Comparison of ENCODE assay signal across 1 cellular context in the genomic region with DNA sequence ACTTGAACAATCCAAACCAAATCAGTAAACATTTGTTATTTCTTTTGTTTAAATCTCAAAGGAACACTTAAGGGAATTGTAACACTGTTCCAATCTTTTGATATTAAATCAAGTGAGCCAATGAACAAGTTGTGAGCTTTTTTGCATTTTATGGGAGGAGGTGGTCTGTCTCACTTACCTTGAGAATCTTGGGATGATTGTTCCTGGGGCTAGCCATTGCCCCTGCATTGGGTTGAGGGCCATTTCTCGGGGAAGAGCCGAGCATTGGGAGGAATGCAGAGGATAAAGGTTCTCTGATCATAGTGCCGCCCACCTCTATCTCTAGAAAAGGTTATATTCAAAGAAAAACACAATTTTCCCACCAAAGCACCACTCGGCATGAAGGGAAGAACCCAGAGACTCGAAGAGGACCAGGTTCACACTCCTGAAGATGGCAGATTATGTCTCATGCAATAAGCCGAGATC.
TF ChIP-seq lines count a peak whose summit lies in the region.

No MANE protein-coding gene starts in this region.

TF ChIP-seq in GM23338, 12 proteins besides CTCF, POLR2A, EP300 and RAD21:
- no peak for TF ChIP-seq ZNF331 (CRISPR knock-in tag; IDR thresholded peaks at IDR 0.05; ENCODE audit: low read depth)
- TF ChIP-seq, protein P1, sequence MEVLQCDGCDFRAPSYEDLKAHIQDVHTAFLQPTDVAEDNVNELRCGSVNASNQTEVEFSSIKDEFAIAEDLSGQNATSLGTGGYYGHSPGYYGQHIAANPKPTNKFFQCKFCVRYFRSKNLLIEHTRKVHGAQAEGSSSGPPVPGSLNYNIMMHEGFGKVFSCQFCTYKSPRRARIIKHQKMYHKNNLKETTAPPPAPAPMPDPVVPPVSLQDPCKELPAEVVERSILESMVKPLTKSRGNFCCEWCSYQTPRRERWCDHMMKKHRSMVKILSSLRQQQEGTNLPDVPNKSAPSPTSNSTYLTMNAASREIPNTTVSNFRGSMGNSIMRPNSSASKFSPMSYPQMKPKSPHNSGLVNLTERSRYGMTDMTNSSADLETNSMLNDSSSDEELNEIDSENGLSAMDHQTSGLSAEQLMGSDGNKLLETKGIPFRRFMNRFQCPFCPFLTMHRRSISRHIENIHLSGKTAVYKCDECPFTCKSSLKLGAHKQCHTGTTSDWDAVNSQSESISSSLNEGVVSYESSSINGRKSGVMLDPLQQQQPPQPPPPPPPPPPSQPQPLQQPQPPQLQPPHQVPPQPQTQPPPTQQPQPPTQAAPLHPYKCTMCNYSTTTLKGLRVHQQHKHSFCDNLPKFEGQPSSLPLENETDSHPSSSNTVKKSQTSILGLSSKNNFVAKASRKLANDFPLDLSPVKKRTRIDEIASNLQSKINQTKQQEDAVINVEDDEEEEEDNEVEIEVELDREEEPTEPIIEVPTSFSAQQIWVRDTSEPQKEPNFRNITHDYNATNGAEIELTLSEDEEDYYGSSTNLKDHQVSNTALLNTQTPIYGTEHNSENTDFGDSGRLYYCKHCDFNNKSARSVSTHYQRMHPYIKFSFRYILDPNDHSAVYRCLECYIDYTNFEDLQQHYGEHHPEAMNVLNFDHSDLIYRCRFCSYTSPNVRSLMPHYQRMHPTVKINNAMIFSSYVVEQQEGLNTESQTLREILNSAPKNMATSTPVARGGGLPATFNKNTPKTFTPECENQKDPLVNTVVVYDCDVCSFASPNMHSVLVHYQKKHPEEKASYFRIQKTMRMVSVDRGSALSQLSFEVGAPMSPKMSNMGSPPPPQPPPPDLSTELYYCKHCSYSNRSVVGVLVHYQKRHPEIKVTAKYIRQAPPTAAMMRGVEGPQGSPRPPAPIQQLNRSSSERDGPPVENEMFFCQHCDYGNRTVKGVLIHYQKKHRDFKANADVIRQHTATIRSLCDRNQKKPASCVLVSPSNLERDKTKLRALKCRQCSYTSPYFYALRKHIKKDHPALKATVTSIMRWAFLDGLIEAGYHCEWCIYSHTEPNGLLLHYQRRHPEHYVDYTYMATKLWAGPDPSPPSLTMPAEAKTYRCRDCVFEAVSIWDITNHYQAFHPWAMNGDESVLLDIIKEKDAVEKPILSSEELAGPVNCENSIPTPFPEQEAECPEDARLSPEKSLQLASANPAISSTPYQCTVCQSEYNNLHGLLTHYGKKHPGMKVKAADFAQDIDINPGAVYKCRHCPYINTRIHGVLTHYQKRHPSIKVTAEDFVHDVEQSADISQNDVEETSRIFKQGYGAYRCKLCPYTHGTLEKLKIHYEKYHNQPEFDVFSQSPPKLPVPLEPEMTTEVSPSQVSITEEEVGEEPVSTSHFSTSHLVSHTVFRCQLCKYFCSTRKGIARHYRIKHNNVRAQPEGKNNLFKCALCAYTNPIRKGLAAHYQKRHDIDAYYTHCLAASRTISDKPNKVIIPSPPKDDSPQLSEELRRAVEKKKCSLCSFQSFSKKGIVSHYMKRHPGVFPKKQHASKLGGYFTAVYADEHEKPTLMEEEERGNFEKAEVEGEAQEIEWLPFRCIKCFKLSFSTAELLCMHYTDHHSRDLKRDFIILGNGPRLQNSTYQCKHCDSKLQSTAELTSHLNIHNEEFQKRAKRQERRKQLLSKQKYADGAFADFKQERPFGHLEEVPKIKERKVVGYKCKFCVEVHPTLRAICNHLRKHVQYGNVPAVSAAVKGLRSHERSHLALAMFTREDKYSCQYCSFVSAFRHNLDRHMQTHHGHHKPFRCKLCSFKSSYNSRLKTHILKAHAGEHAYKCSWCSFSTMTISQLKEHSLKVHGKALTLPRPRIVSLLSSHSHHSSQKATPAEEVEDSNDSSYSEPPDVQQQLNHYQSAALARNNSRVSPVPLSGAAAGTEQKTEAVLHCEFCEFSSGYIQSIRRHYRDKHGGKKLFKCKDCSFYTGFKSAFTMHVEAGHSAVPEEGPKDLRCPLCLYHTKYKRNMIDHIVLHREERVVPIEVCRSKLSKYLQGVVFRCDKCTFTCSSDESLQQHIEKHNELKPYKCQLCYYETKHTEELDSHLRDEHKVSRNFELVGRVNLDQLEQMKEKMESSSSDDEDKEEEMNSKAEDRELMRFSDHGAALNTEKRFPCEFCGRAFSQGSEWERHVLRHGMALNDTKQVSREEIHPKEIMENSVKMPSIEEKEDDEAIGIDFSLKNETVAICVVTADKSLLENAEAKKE (CRISPR knock-in tag; IDR thresholded peaks at IDR 0.05) = no peak
- no peak for TF ChIP-seq POLR2AphosphoS5 (IDR thresholded peaks at IDR 0.05; ENCODE audit: low read depth)
- no peak for TF ChIP-seq EZH2 (IDR thresholded peaks at IDR 0.05; ENCODE audit: low read depth, unreplicated experiment)
- TF ChIP-seq, protein P2, sequence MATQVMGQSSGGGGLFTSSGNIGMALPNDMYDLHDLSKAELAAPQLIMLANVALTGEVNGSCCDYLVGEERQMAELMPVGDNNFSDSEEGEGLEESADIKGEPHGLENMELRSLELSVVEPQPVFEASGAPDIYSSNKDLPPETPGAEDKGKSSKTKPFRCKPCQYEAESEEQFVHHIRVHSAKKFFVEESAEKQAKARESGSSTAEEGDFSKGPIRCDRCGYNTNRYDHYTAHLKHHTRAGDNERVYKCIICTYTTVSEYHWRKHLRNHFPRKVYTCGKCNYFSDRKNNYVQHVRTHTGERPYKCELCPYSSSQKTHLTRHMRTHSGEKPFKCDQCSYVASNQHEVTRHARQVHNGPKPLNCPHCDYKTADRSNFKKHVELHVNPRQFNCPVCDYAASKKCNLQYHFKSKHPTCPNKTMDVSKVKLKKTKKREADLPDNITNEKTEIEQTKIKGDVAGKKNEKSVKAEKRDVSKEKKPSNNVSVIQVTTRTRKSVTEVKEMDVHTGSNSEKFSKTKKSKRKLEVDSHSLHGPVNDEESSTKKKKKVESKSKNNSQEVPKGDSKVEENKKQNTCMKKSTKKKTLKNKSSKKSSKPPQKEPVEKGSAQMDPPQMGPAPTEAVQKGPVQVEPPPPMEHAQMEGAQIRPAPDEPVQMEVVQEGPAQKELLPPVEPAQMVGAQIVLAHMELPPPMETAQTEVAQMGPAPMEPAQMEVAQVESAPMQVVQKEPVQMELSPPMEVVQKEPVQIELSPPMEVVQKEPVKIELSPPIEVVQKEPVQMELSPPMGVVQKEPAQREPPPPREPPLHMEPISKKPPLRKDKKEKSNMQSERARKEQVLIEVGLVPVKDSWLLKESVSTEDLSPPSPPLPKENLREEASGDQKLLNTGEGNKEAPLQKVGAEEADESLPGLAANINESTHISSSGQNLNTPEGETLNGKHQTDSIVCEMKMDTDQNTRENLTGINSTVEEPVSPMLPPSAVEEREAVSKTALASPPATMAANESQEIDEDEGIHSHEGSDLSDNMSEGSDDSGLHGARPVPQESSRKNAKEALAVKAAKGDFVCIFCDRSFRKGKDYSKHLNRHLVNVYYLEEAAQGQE (IDR thresholded peaks at IDR 0.05; ENCODE audit: unreplicated experiment) = no peak
- TF ChIP-seq JUNB (IDR thresholded peaks at IDR 0.05; ENCODE audit: unreplicated experiment) = no peak
- no peak for TF ChIP-seq EZH2phosphoT487 (IDR thresholded peaks at IDR 0.05; ENCODE audit: unreplicated experiment)
- no peak for TF ChIP-seq NANOG (IDR thresholded peaks at IDR 0.05; ENCODE audit: borderline replicate concordance)
- TF ChIP-seq, protein P3, sequence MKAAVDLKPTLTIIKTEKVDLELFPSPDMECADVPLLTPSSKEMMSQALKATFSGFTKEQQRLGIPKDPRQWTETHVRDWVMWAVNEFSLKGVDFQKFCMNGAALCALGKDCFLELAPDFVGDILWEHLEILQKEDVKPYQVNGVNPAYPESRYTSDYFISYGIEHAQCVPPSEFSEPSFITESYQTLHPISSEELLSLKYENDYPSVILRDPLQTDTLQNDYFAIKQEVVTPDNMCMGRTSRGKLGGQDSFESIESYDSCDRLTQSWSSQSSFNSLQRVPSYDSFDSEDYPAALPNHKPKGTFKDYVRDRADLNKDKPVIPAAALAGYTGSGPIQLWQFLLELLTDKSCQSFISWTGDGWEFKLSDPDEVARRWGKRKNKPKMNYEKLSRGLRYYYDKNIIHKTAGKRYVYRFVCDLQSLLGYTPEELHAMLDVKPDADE (IDR thresholded peaks at IDR 0.05) = no peak
- TF ChIP-seq CREB1 (CRISPR knock-in tag; IDR thresholded peaks at IDR 0.05; ENCODE audit: low read depth) = no peak
